Comparison of ENCODE assay signal across 25 cellular contexts in genomic region chr2:178844269-178844668, GRCh38. TPM values are rescaled to one million over a fixed set of nuclear protein-coding genes. Genes with fewer than 3 reads are reported as not detected.
A peak's percentile ranks its signal among the peaks of the same experiment; 100 is the strongest.
DNase-seq lines count a peak whose midpoint lies in the region; ATAC-seq and TF ChIP-seq lines count a peak whose summit lies in the region.
"Had no signal": no experiment of that assay in that cellular context is flagged by ENCODE, and none has a peak within 500 bp of the region (broad histone marks: within the 10 kb centered on the region; RNA-seq: fewer than 3 reads in every experiment).

No MANE protein-coding gene starts in this region.

- ATAC-seq in heart right ventricle (peak; percentile 37 to 73 (median 58)), upper lobe of right lung (no peak), lower lobe of right lung (no peak)
- ATAC-seq: activated CD8-positive, alpha-beta memory T cell treated with anti-CD3 and anti-CD28 coated beads, Interleukin-2, amount 10 ng/mL, durations not matched to agents 7 days and 5 days; activated T-cell treated with anti-CD3 and anti-CD28 coated beads, Interleukin-2, amount 50 U/mL, for 72 hours; K562; T-cell had no signal

- H3K27me3 Mint-ChIP-seq in brain, result peaks cover 4% of the 10 kb centered on the region
- H3K27me3 Mint-ChIP-seq: activated B cell treated with CpG ODN at 0.5 μM for 24 hours; activated CD8-positive, alpha-beta memory T cell treated with anti-CD3 and anti-CD28 coated beads, Interleukin-2, amount 10 ng/mL, durations not matched to agents 7 days and 5 days; T-cell had no signal

- H3K4me3 Mint-ChIP-seq in brain, result no peak overlapping the region
- H3K4me3 Mint-ChIP-seq: activated B cell treated with CpG ODN at 0.5 μM for 24 hours; activated CD8-positive, alpha-beta memory T cell treated with anti-CD3 and anti-CD28 coated beads, Interleukin-2, amount 10 ng/mL, durations not matched to agents 7 days and 5 days; activated T-cell treated with anti-CD3 and anti-CD28 coated beads, Interleukin-2, amount 50 U/mL, for 72 hours; T-cell had no signal

- peak overlapping the region in 3 of 5 experiments; percentile 22 to 80 (median 52) for H3K27ac Mint-ChIP-seq in brain
- H3K27ac Mint-ChIP-seq: activated B cell treated with CpG ODN at 0.5 μM for 24 hours; activated CD8-positive, alpha-beta memory T cell treated with anti-CD3 and anti-CD28 coated beads, Interleukin-2, amount 10 ng/mL, durations not matched to agents 7 days and 5 days; activated T-cell treated with anti-CD3 and anti-CD28 coated beads, Interleukin-2, amount 50 U/mL, for 72 hours; T-cell had no signal

- WGBS in heart right ventricle, 2 donors, result 49 to 62% methylated on average over 4 of the region's 4 CpGs

- H3K27ac ChIP-seq in heart right ventricle, result peak overlapping the region; percentile 7 to 81 (median 72)
- no peak overlapping the region for H3K27ac ChIP-seq in osteoblast (ENCODE audit: low read depth, low read length)
- no peak overlapping the region for H3K27ac ChIP-seq in upper lobe of right lung
- no peak overlapping the region for H3K27ac ChIP-seq in lower lobe of right lung
- H3K27ac ChIP-seq: Peyer's patch, SJSA1 had no signal

- H3K4me1 ChIP-seq in heart right ventricle (peaks cover 5 to 35% (median 32%) of the 10 kb centered on the region in 9 donors), osteoblast (ENCODE audit: insufficient read depth, low read length) (peaks cover 21% of the 10 kb centered on the region), upper lobe of right lung (no peaks in the 10 kb centered on the region), lower lobe of right lung (no peaks in the 10 kb centered on the region)
- H3K4me1 ChIP-seq: HAP-1, Peyer's patch, SJSA1 had no signal

- H4K20me1 ChIP-seq in osteoblast (ENCODE audit: insufficient read depth, low read length), result no peaks in the 10 kb centered on the region

- no peak overlapping the region for H2AFZ ChIP-seq in osteoblast (ENCODE audit: low read length)

- peaks cover 44% of the 10 kb centered on the region for H3K4me1 Mint-ChIP-seq in brain
- H3K4me1 Mint-ChIP-seq: activated B cell treated with CpG ODN at 0.5 μM for 24 hours; activated CD8-positive, alpha-beta memory T cell treated with anti-CD3 and anti-CD28 coated beads, Interleukin-2, amount 10 ng/mL, durations not matched to agents 7 days and 5 days; T-cell had no signal

- no peaks in the 10 kb centered on the region for H3K79me2 ChIP-seq in osteoblast (ENCODE audit: insufficient read depth, low read length)

- intact Hi-C loops in heart right ventricle (cut with DNase I) (no loop called here), upper lobe of right lung (cut with DNase I) (no loop called here), lower lobe of right lung (cut with DNase I) (no loop called here)

- H3K9me3 Mint-ChIP-seq in brain, result peaks cover 3 to 12% (median 8%) of the 10 kb centered on the region in 5 experiments
- H3K9me3 Mint-ChIP-seq: activated T-cell treated with anti-CD3 and anti-CD28 coated beads, Interleukin-2, amount 50 U/mL, for 72 hours; T-cell had no signal

- peaks cover 9% of the 10 kb centered on the region for H3K36me3 Mint-ChIP-seq in brain
- H3K36me3 Mint-ChIP-seq: activated CD8-positive, alpha-beta memory T cell treated with anti-CD3 and anti-CD28 coated beads, Interleukin-2, amount 10 ng/mL, durations not matched to agents 7 days and 5 days had no signal

- H3K4me3 ChIP-seq in heart right ventricle (no peak overlapping the region), osteoblast (ENCODE audit: insufficient read depth, low read length) (no peak overlapping the region), upper lobe of right lung (no peak overlapping the region), lower lobe of right lung (no peak overlapping the region)
- H3K4me3 ChIP-seq: HAP-1, K562, Peyer's patch, SJSA1 had no signal

- H3K27me3 ChIP-seq in heart right ventricle, result no peaks in the 10 kb centered on the region
- no peaks in the 10 kb centered on the region for H3K27me3 ChIP-seq in osteoblast (ENCODE audit: insufficient read depth, low read length)
- no peaks in the 10 kb centered on the region for H3K27me3 ChIP-seq in upper lobe of right lung
- H3K27me3 ChIP-seq in lower lobe of right lung (ENCODE audit: low read depth), result no peaks in the 10 kb centered on the region
- H3K27me3 ChIP-seq: Peyer's patch, SJSA1 had no signal

- H3K9me3 ChIP-seq in heart right ventricle, result no peaks in the 10 kb centered on the region
- H3K9me3 ChIP-seq in osteoblast (ENCODE audit: low read depth, low read length), result no peaks in the 10 kb centered on the region
- H3K9me3 ChIP-seq in upper lobe of right lung, result no peaks in the 10 kb centered on the region
- H3K9me3 ChIP-seq in lower lobe of right lung, result no peaks in the 10 kb centered on the region
- H3K9me3 ChIP-seq: HAP-1, Peyer's patch, SJSA1 had no signal

- peaks cover 0 to 29% (median 3%) of the 10 kb centered on the region in 9 donors for H3K36me3 ChIP-seq in heart right ventricle
- H3K36me3 ChIP-seq in osteoblast (ENCODE audit: insufficient read depth, low read length), result no peaks in the 10 kb centered on the region
- no peaks in the 10 kb centered on the region for H3K36me3 ChIP-seq in upper lobe of right lung
- peaks cover 7% of the 10 kb centered on the region for H3K36me3 ChIP-seq in lower lobe of right lung
- H3K36me3 ChIP-seq: HAP-1, Peyer's patch, SJSA1 had no signal

- DNase-seq in heart right ventricle, result no peak
- DNase-seq in osteoblast (ENCODE audit: insufficient read length, low spot score, missing footprints), result peak; percentile 41
- no peak for DNase-seq in upper lobe of right lung
- DNase-seq in NCI-H146 (lab: John Stamatoyannopoulos, UW), result no peak
- DNase-seq in lower lobe of right lung, result no peak
- no peak for DNase-seq in occipital lobe (lab: John Stamatoyannopoulos, UW)
- DNase-seq: activated B cell treated with CpG ODN at 0.5 μM for 24 hours; activated CD4-positive, alpha-beta T cell treated with anti-CD3 and anti-CD28 coated beads, Interleukin-2, amount 50 U/mL, for 1 hour; activated CD8-positive, alpha-beta memory T cell treated with anti-CD3 and anti-CD28 coated beads, Interleukin-2, amount 10 ng/mL, durations not matched to agents 7 days and 5 days; activated naive CD4-positive, alpha-beta T cell treated with Interleukin-2 at 50 U/mL for 16 hours; activated T-cell treated with anti-CD3 and anti-CD28 coated beads, Interleukin-2, amount 50 U/mL, for 72 hours; C1 segment of cervical spinal cord; DMS79 treated with DMSO at 0.1 percent for 48 hours; mammary epithelial cell; NCI-H1105; NCI-H2029; NCI-H526 treated with DMSO at 0.1 percent for 48 hours; Peyer's patch; stimulated activated CD4-positive, alpha-beta T cell treated with anti-CD3 and anti-CD28 coated beads, Interleukin-4, amount 100 ng/mL, for 1 hour; substantia nigra; T-cell had no signal

- no peak overlapping the region for H3K4me2 ChIP-seq in osteoblast (ENCODE audit: insufficient read depth, low read length)

- TF ChIP-seq CTCF in brain (conservative IDR thresholded peaks at IDR 0.05) (no peak), heart right ventricle (IDR thresholded peaks at IDR 0.05) (no peak), osteoblast (IDR thresholded peaks at IDR 0.05; ENCODE audit: extremely low read depth, low read depth, low read length) (no peak), upper lobe of right lung (IDR thresholded peaks at IDR 0.05) (no peak), lower lobe of right lung (IDR thresholded peaks at IDR 0.05) (no peak)

RNA-seq across cellular contexts. Expression of gene TTN, which starts 37.0 kb away (rescaled TPM):
- polyA plus RNA-seq in brain (ENCODE audit: insufficient read depth, low read depth, low replicate concordance), result not detected
- 1,000 to 10,000 TPM; 2,633 to 4,921 (median 3,995) TPM for total RNA-seq in heart right ventricle
- 100 to 1,000 TPM in 1 of 2 donors, 10 to 100 TPM in 1; 65.7 to 862 TPM for polyA plus RNA-seq in heart right ventricle
- under 0.01 TPM in 2 replicates for total RNA-seq in osteoblast
- total RNA-seq in upper lobe of right lung, result 19.6 TPM
- total RNA-seq in lower lobe of right lung, result 40.3 TPM
- 3.7 TPM for total RNA-seq in occipital lobe

Comparison
In these comparisons a context has a peak if more than half of its experiments do, and no peak if none do; other contexts are left out.
1. ATAC-seq: peak in heart right ventricle (8 of 8); none in upper lobe of right lung (single experiment) and lower lobe of right lung (0 of 2).
2. H3K27ac ChIP-seq: peak in heart right ventricle (10 of 10); none in osteoblast (single experiment), upper lobe of right lung (single experiment) and lower lobe of right lung (single experiment).
3. RNA of gene TTN, which starts 37.0 kb away (total RNA-seq): 2,633 to 4,921 TPM in heart right ventricle; 40.3 TPM in lower lobe of right lung (single experiment), 19.6 TPM in upper lobe of right lung (single experiment), 3.7 TPM in occipital lobe (single experiment) and under 0.01 TPM in osteoblast; every median in the first group is over 10 times any median in the second.